Comparison of ENCODE assay signal across 16 cellular contexts in the genomic region with DNA sequence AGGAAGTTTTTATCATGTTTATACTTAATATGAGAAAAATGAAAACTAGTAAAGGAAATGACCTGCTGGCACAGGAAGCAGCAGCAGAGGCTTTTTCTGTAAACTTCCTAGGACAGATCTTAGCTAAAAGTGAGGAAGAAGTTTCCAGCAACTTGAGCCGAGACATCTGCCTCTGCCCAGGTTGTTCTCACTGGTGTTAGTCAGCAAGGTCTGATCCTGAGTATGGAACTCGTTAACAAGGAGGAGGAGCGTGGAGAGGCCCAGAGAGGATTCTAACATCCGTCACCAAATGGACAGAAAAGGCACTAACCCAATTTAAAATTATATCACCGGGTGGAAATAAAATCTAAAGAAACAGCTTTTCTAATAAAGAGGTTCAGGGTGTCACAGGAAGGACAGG. TPM values are rescaled to one million over a fixed set of nuclear protein-coding genes. Genes with fewer than 3 reads are reported as not detected.
DNase-seq lines count a peak whose midpoint lies in the region; ATAC-seq, FAIRE-seq and TF ChIP-seq lines count a peak whose summit lies in the region.
"Had no signal": no experiment of that assay in that cellular context is flagged by ENCODE, and none has a peak within 500 bp of the region (broad histone marks: within the 10 kb centered on the region; RNA-seq: fewer than 3 reads in every experiment).

No MANE protein-coding gene starts in this region.

- H3K4me1 Mint-ChIP-seq in stimulated activated naive CD8-positive, alpha-beta T cell treated with anti-CD3 and anti-CD28 coated beads, Interleukin-15, Interleukin-2, amounts not matched to agents 100 ng/mL and 50 ng/mL, for 24 hours (ENCODE audit: low read depth): peaks cover 20% of the 10 kb centered on the region
- peaks cover 21% of the 10 kb centered on the region for H3K4me1 Mint-ChIP-seq in activated CD8-positive, alpha-beta T cell treated with anti-CD3 and anti-CD28 coated beads, Interleukin-2, amount 10 ng/mL, durations not matched to agents 7 days and 5 days (ENCODE audit: low read depth)

- no peaks in the 10 kb centered on the region for H3K9me3 Mint-ChIP-seq in stimulated activated naive CD8-positive, alpha-beta T cell treated with anti-CD3 and anti-CD28 coated beads, Interleukin-15, Interleukin-2, amounts not matched to agents 100 ng/mL and 50 ng/mL, for 24 hours
- H3K9me3 Mint-ChIP-seq in activated CD8-positive, alpha-beta T cell treated with anti-CD3 and anti-CD28 coated beads, Interleukin-2, amount 10 ng/mL, durations not matched to agents 7 days and 5 days (ENCODE audit: insufficient read depth): no peaks in the 10 kb centered on the region
- H3K9me3 Mint-ChIP-seq: natural killer cell treated with Interleukin-12 subunit alpha and Interleukin-12 subunit beta and Interleukin-15 and Interleukin-18, amount 100 ng/mL, for 72 hours had no signal

- ATAC-seq in stimulated activated naive CD8-positive, alpha-beta T cell treated with anti-CD3 and anti-CD28 coated beads, Interleukin-15, Interleukin-2, amounts not matched to agents 100 U/mL and 50 U/mL, for 24 hours: no peak
- ATAC-seq in activated CD8-positive, alpha-beta T cell treated with anti-CD3 and anti-CD28 coated beads, Interleukin-2, amount 10 ng/mL, durations not matched to agents 7 days and 5 days: no peak
- ATAC-seq: natural killer cell treated with Interleukin-12 subunit alpha and Interleukin-12 subunit beta and Interleukin-15 and Interleukin-18, amount 100 ng/mL, for 72 hours; psoas muscle had no signal

- H3K27ac Mint-ChIP-seq in stimulated activated naive CD8-positive, alpha-beta T cell treated with anti-CD3 and anti-CD28 coated beads, Interleukin-15, Interleukin-2, amounts not matched to agents 100 ng/mL and 50 ng/mL, for 24 hours: peak overlapping the region; percentile 71
- H3K27ac Mint-ChIP-seq in activated CD8-positive, alpha-beta T cell treated with anti-CD3 and anti-CD28 coated beads, Interleukin-2, amount 10 ng/mL, durations not matched to agents 7 days and 5 days: peak overlapping the region; percentile 72

- H3K27me3 Mint-ChIP-seq in stimulated activated naive CD8-positive, alpha-beta T cell treated with anti-CD3 and anti-CD28 coated beads, Interleukin-15, Interleukin-2, amounts not matched to agents 100 ng/mL and 50 ng/mL, for 24 hours: no peaks in the 10 kb centered on the region
- no peaks in the 10 kb centered on the region for H3K27me3 Mint-ChIP-seq in activated CD8-positive, alpha-beta T cell treated with anti-CD3 and anti-CD28 coated beads, Interleukin-2, amount 10 ng/mL, durations not matched to agents 7 days and 5 days (ENCODE audit: low read depth)
- H3K27me3 Mint-ChIP-seq: natural killer cell treated with Interleukin-12 subunit alpha and Interleukin-12 subunit beta and Interleukin-15 and Interleukin-18, amount 100 ng/mL, for 72 hours had no signal

- TF ChIP-seq POLR2A in GM12891 (IDR thresholded peaks at IDR 0.05; ENCODE audit: low read depth, low read length): no peak

- no peak for FAIRE-seq in GM12891 (lab: Jason Lieb, UNC)

- H3K4me3 Mint-ChIP-seq in stimulated activated naive CD8-positive, alpha-beta T cell treated with anti-CD3 and anti-CD28 coated beads, Interleukin-15, Interleukin-2, amounts not matched to agents 100 ng/mL and 50 ng/mL, for 24 hours: no peak overlapping the region
- no peak overlapping the region for H3K4me3 Mint-ChIP-seq in activated CD8-positive, alpha-beta T cell treated with anti-CD3 and anti-CD28 coated beads, Interleukin-2, amount 10 ng/mL, durations not matched to agents 7 days and 5 days
- H3K4me3 Mint-ChIP-seq: natural killer cell treated with Interleukin-12 subunit alpha and Interleukin-12 subunit beta and Interleukin-15 and Interleukin-18, amount 100 ng/mL, for 72 hours had no signal

- CTCF ChIA-PET in activated CD8-positive, alpha-beta T cell treated with anti-CD3 and anti-CD28 coated beads, Interleukin-2, amount 10 ng/mL, durations not matched to agents 7 days and 5 days (lab: Charles Lee): interaction anchor here (1.0 to 1.6 kb wide), 4 partner anchors 11 to 89 kb away, joined by 3 to 4 read pairs (median 3); a partner anchor contains a TSS

- no peak for DNase-seq in stimulated activated naive CD8-positive, alpha-beta T cell treated with anti-CD3 and anti-CD28 coated beads, Interleukin-15, Interleukin-2, amounts not matched to agents 100 U/mL and 50 U/mL, for 24 hours
- no peak for DNase-seq in activated CD8-positive, alpha-beta T cell treated with anti-CD3 and anti-CD28 coated beads, Interleukin-2, amount 10 ng/mL, durations not matched to agents 7 days and 5 days
- DNase-seq in islet precursor cell (peak; percentile 56), NCI-H226 (no peak), NCI-H2107 (lab: John Stamatoyannopoulos, UW) (no peak), GM12891 (ENCODE audit: insufficient read length, low spot score) (no peak)
- DNase-seq: activated CD4-positive, alpha-beta T cell treated with anti-CD3 and anti-CD28 coated beads, Interleukin-2, amount 50 U/mL, for 1 hour; DMS53; effector CD8-positive, alpha-beta T cell; foreskin melanocyte; KG1; NCI-H1417; psoas muscle; Right ventricle myocardium superior had no signal

- peaks cover 36% of the 10 kb centered on the region for H3K36me3 Mint-ChIP-seq in stimulated activated naive CD8-positive, alpha-beta T cell treated with anti-CD3 and anti-CD28 coated beads, Interleukin-15, Interleukin-2, amounts not matched to agents 100 ng/mL and 50 ng/mL, for 24 hours (ENCODE audit: low read depth)
- H3K36me3 Mint-ChIP-seq in activated CD8-positive, alpha-beta T cell treated with anti-CD3 and anti-CD28 coated beads, Interleukin-2, amount 10 ng/mL, durations not matched to agents 7 days and 5 days (ENCODE audit: low read depth): peaks cover 28% of the 10 kb centered on the region

- POLR2A ChIA-PET in activated CD8-positive, alpha-beta T cell treated with anti-CD3 and anti-CD28 coated beads, Interleukin-2, amount 10 ng/mL, durations not matched to agents 7 days and 5 days (lab: Charles Lee): interaction anchor here (0.5 to 0.9 kb wide), 2 partner anchors 44 to 430 kb away, joined by 3 to 4 read pairs; no protein-coding TSS in a partner anchor

TF ChIP-seq in GM12891, 5 proteins besides CTCF, POLR2A, EP300 and RAD21:
- TF ChIP-seq PAX5 (IDR thresholded peaks at IDR 0.05; ENCODE audit: insufficient read depth, low read length, severe bottlenecking): no peak
TF ChIP-seq in GM12891: peak in this region for 0.

RNA-seq across cellular contexts. Expression of a gene that starts 43.6 kb away (rescaled TPM):
- total RNA-seq in activated CD8-positive, alpha-beta T cell treated with anti-CD3 and anti-CD28 coated beads, Interleukin-2, amount 10 ng/mL, durations not matched to agents 7 days and 5 days: 10 to 100 TPM; 93.4 to 94.8 TPM
- polyA plus RNA-seq in GM12891 (2012; ENCODE audit: low read depth, missing spikeins): 42.5 TPM

RNA-seq across cellular contexts. Expression of a gene that starts 46.0 kb away (rescaled TPM):
- total RNA-seq in activated CD8-positive, alpha-beta T cell treated with anti-CD3 and anti-CD28 coated beads, Interleukin-2, amount 10 ng/mL, durations not matched to agents 7 days and 5 days: 10 to 100 TPM; 18.6 to 19.3 TPM
- polyA plus RNA-seq in GM12891 (2012; ENCODE audit: low read depth, missing spikeins): 7.4 TPM
